9 cellular contexts compared by ENCODE assay signal in the genomic region with DNA sequence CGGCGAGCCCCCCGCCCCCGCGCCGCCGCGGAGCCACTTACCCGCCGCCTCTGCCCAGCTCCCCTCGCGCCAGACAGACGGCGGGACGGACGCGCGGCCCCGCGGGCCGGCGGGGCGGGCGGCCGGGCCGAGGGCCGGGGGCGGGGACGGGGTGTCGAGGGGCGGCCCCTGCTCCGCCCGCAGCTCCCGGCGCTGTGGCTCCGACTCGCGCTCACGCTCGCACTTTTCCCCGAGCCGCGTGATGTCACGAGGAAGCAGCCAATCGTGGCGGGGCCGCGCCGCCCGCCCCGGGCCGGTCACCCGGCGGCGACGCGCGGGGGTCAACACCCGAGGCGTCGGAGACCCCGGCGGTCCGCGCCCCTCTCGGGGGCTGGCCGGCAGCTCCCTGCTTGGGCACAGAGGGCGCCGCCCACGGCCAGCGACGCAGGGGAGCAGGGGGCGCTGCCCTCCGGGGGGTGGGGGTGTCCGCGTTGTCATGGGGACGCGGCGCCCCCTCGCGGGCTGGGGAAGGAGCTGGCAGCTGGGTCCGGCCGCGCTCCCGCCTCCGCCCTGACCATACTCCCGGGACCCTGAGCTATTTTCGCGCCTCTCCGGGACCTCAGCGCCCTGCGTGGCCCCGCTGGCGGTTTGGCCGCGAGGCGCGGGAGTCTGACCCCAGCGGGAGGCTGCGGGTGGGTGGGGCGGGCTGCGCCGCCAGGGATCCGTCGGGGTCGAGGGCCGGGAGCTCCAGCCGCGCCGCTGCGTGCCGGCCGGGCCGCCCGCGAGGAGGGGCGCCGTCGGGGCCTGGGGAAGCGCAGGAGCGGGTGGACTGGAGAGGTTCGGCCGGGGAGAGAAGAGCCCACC. TPM values are rescaled to one million over a fixed set of nuclear protein-coding genes. Genes with fewer than 3 reads are reported as not detected.
DNase-seq lines count a peak whose midpoint lies in the region; ATAC-seq and TF ChIP-seq lines count a peak whose summit lies in the region.
"Had no signal": no experiment of that assay in that cellular context is flagged by ENCODE, and none has a peak within 500 bp of the region (broad histone marks: within the 10 kb centered on the region; RNA-seq: fewer than 3 reads in every experiment).

Gene CHRM4, minus strand, starts transcription at position 199 of the 843 bp plus-strand sequence. CDS start 5,219 bp downstream, outside the sequence.

- in situ Hi-C loops in Panc1 (cut with HindIII; ENCODE audit: low pct_unique_long_range_greater_than_20kb, low sequenced_read_pairs): no loop called here

- WGBS in ectodermal cell, 2 experiments: 1% methylated on average over 123 of the region's 123 CpGs
- 0 to 1% methylated on average over 62 to 123 of the region's 123 CpGs for whole genome bisulfite sequencing in aorta, 2 donors

- peak within 1 kb of the TSS; percentile 63 to 87 (median 74) for H3K4me3 Mint-ChIP-seq in naive thymus-derived CD8-positive, alpha-beta T cell

- H3K27ac Mint-ChIP-seq in naive thymus-derived CD8-positive, alpha-beta T cell: peak within 1 kb of the TSS in 1 of 10 donors; percentile 92

- POLR2A ChIA-PET in Panc1 (lab: Charles Lee): interaction anchor here (0.6 kb wide), 2 partner anchors 773 to 1544 kb away, joined by 5 to 11 read pairs; no protein-coding TSS in a partner anchor
- POLR2A ChIA-PET in naive thymus-derived CD8-positive, alpha-beta T cell (lab: Charles Lee): interaction anchor here (0.8 to 1.6 kb wide), 3 partner anchors 22 to 59 kb away, joined by 4 read pairs; no protein-coding TSS in a partner anchor

- peaks cover 11 to 34% (median 29%) of the 10 kb centered on the region in 4 donors for H3K4me1 Mint-ChIP-seq in naive thymus-derived CD8-positive, alpha-beta T cell

- H3K9me3 ChIP-seq in Panc1 (ENCODE audit: control insufficient read depth, insufficient read depth, low read depth, low read length): no peaks in the 10 kb centered on the region
- H3K9me3 ChIP-seq in ectodermal cell (ENCODE audit: control insufficient read depth, low read length): no peaks in the 10 kb centered on the region
- no peaks in the 10 kb centered on the region for H3K9me3 ChIP-seq in aorta (ENCODE audit: control insufficient read depth, low read length)
- H3K9me3 ChIP-seq: body of pancreas had no signal

- BruUV-seq in Panc1 (replicated peaks; lab: Mats Ljungman, UMichigan): no TSS peak

- TF ChIP-seq CTCF in Panc1 (IDR thresholded peaks at IDR 0.05): peak; percentile 92; the same call in 1 of the 2 replicates

- peaks cover 3% of the 10 kb centered on the region; the same call in 1 of the 2 replicates for H3K27me3 ChIP-seq in Panc1 (ENCODE audit: control insufficient read depth, insufficient read depth, low read length)
- peaks cover 69% of the 10 kb centered on the region for H3K27me3 ChIP-seq in ectodermal cell (ENCODE audit: control insufficient read depth, insufficient read depth, low read length, poor library complexity, severe bottlenecking)
- H3K27me3 ChIP-seq in aorta (ENCODE audit: control insufficient read depth in 1 of 2, insufficient read depth in 2 of 2, low read length in 1 of 2): no peaks in the 10 kb centered on the region

- CTCF ChIA-PET in Panc1 (lab: Charles Lee): interaction anchor here (0.5 to 1.4 kb wide), 8 partner anchors 9 to 478 kb away, joined by 3 to 7 read pairs (median 4); partner anchors contain the start of genes ATG13 and HARBI1

- peaks cover 0 to 10% (median 3%) of the 10 kb centered on the region in 3 donors for H3K36me3 Mint-ChIP-seq in naive thymus-derived CD8-positive, alpha-beta T cell

- peak; percentile 61 to 69 for DNase-seq in NCI-H2081 (lab: John Stamatoyannopoulos, UW)
- DNase-seq in NCI-H2081 treated with DMSO at 0.1 percent for 48 hours (lab: John Stamatoyannopoulos, UW): no peak
- DNase-seq in Panc1 (ENCODE audit: low read depth, low spot score): no peak
- DNase-seq in naive thymus-derived CD8-positive, alpha-beta T cell: no peak
- DNase-seq in aorta: no peak
- DNase-seq in NCI-H187 treated with DMSO at 0.1 percent for 48 hours (lab: John Stamatoyannopoulos, UW): no peak

- H3K36me3 ChIP-seq in Panc1 (ENCODE audit: control insufficient read depth, insufficient read depth, low read length) (no peaks in the 10 kb centered on the region), ectodermal cell (ENCODE audit: control insufficient read depth, insufficient read depth, low read length) (peaks cover 11% of the 10 kb centered on the region), aorta (ENCODE audit: control insufficient read depth in 1 of 2, insufficient read depth in 2 of 2, low read length in 1 of 2) (no peaks in the 10 kb centered on the region)

- intact Hi-C loops in Panc1 (cut with micrococcal nuclease; ENCODE audit: unreplicated experiment): no loop called here
- intact Hi-C loops in aorta (cut with DNase I): loop anchor here in 1 of 2 donors (5.0 kb wide), 1 partner anchor 226 kb away; the partner anchor contains the start of genes ATG13 and HARBI1

- peaks cover 17% of the 10 kb centered on the region for H3K4me1 ChIP-seq in Panc1 (ENCODE audit: control insufficient read depth, insufficient read depth, low read length)
- peaks cover 37% of the 10 kb centered on the region for H3K4me1 ChIP-seq in ectodermal cell (ENCODE audit: control insufficient read depth, insufficient read depth, low read length)
- no peaks in the 10 kb centered on the region for H3K4me1 ChIP-seq in aorta (ENCODE audit: control insufficient read depth in 1 of 2, insufficient read depth in 2 of 2, low read length in 2 of 2)

- ATAC-seq in HG02759 (IDR thresholded peaks at IDR 0.05; ENCODE audit: unreplicated experiment) (peak; percentile 30), Panc1 (peak; percentile 72), aorta (ENCODE audit: low FRiP score) (no peak)
- no peak for ATAC-seq in naive thymus-derived CD8-positive, alpha-beta T cell

- peak within 1 kb of the TSS; percentile 49 to 70 for H3K4me3 ChIP-seq in Panc1 (ENCODE audit: low read depth in 2 of 2, low read length in 2 of 2)
- peak within 1 kb of the TSS; percentile 54 for H3K4me3 ChIP-seq in ectodermal cell (ENCODE audit: insufficient read depth, low read depth, low read length)
- peak within 1 kb of the TSS in 1 of 2 donors; percentile 29 for H3K4me3 ChIP-seq in aorta (ENCODE audit: low read length in 2 of 2)
- H3K4me3 ChIP-seq: body of pancreas had no signal

- peaks cover 19 to 44% (median 30%) of the 10 kb centered on the region in 5 donors for H3K27me3 Mint-ChIP-seq in naive thymus-derived CD8-positive, alpha-beta T cell

- H3K27ac ChIP-seq in Panc1 (ENCODE audit: low read length) (no peak within 1 kb of the TSS), ectodermal cell (ENCODE audit: insufficient read depth, low read depth, low read length, poor library complexity, severe bottlenecking) (no peak within 1 kb of the TSS), aorta (ENCODE audit: low read depth in 1 of 2, low read length in 2 of 2) (no peak within 1 kb of the TSS)
- H3K27ac ChIP-seq: body of pancreas had no signal

- peaks cover 0 to 2% (median 0%) of the 10 kb centered on the region in 9 donors for H3K9me3 Mint-ChIP-seq in naive thymus-derived CD8-positive, alpha-beta T cell

RNA-seq across cellular contexts. Expression of gene CHRM4, which starts in this region (rescaled TPM):
- total RNA-seq in Panc1 (2021; ENCODE audit: unreplicated experiment): 3.1 TPM
- polyA plus RNA-seq in Panc1 (2012; ENCODE audit: insufficient read length): 3.1 TPM
- 1.6 TPM for polyA plus RNA-seq in ectodermal cell (2013, experiment 1 of 4)
- 3.8 TPM for polyA plus RNA-seq in ectodermal cell (2013, experiment 2 of 4)
- polyA plus RNA-seq in ectodermal cell (2013, experiment 3 of 4): 1.2 TPM
- 1.7 TPM for polyA plus RNA-seq in ectodermal cell (2013, experiment 4 of 4)
- total RNA-seq in naive thymus-derived CD8-positive, alpha-beta T cell: under 1 TPM; 0.25 to 0.73 TPM
- polyA plus RNA-seq in naive thymus-derived CD8-positive, alpha-beta T cell: under 1 TPM in 2 of 3 donors, not detected in 1; 0.16 to 0.18 TPM
- under 1 TPM in 1 of 2 donors, not detected in 1; 0.29 TPM for total RNA-seq in aorta
- polyA plus RNA-seq in aorta: 1 to 10 TPM in 1 of 2 donors, under 1 TPM in 1; 0.28 to 1.9 TPM
- total RNA-seq: body of pancreas had no signal

Comparison
In these comparisons a context has a peak if more than half of its experiments do, and no peak if none do; other contexts are left out.
1. DNase-seq: peak in NCI-H2081 (2 of 2); none in NCI-H2081 treated with DMSO at 0.1 percent for 48 hours (single experiment), Panc1 (single experiment), naive thymus-derived CD8-positive, alpha-beta T cell (0 of 10), aorta (0 of 2) and NCI-H187 treated with DMSO at 0.1 percent for 48 hours (single experiment).
2. ATAC-seq: peak in HG02759 (single experiment) and Panc1 (single experiment); none in naive thymus-derived CD8-positive, alpha-beta T cell (0 of 2) and aorta (single experiment).